Comparison of ENCODE assay signal across 1 cellular context in genomic region chr9:127163409-127163808, GRCh38.
TF ChIP-seq lines count a peak whose summit lies in the region.

No MANE protein-coding gene starts in this region.

TF ChIP-seq in SK-N-SH, 30 proteins besides CTCF, POLR2A, EP300 and RAD21 (continued from another document):
- TF ChIP-seq IRF3 (IDR thresholded peaks at IDR 0.05; ENCODE audit: low read depth, low read length) (no peak), FOSL2 (IDR thresholded peaks at IDR 0.05; ENCODE audit: borderline replicate concordance, low read depth) (peak; percentile 80), RXRA (IDR thresholded peaks at IDR 0.05; ENCODE audit: borderline replicate concordance, low read depth) (no peak; the same call in 1 of the 2 replicates), MEF2A (IDR thresholded peaks at IDR 0.05; ENCODE audit: borderline replicate concordance, low read depth) (peak; percentile 51; the same call in 1 of the 2 replicates), SIN3A (IDR thresholded peaks at IDR 0.05; ENCODE audit: borderline replicate concordance, low read depth, low read length) (no peak), GABPA (IDR thresholded peaks at IDR 0.05; ENCODE audit: low read depth) (no peak), JUND (IDR thresholded peaks at IDR 0.05) (peak; percentile 68), GATA2 (CRISPR knock-in tag; IDR thresholded peaks at IDR 0.05) (no peak), USF2 (IDR thresholded peaks at IDR 0.05; ENCODE audit: borderline replicate concordance, low read depth, low read length) (no peak), TEAD4 (IDR thresholded peaks at IDR 0.05; ENCODE audit: borderline replicate concordance, insufficient read depth) (no peak), TCF12 (IDR thresholded peaks at IDR 0.05) (peak; percentile 82), SMC3 (IDR thresholded peaks at IDR 0.05; ENCODE audit: low read depth, low read length) (no peak), TAF1 (IDR thresholded peaks at IDR 0.05; ENCODE audit: borderline replicate concordance, low read depth, low read length) (no peak), RCOR1 (IDR thresholded peaks at IDR 0.05; ENCODE audit: low read length) (no peak), CHD2 (IDR thresholded peaks at IDR 0.05; ENCODE audit: low read length, partially characterized antibody) (no peak), YY1 (IDR thresholded peaks at IDR 0.05; ENCODE audit: low read depth) (0 out of 2 replicates have a peak, but pooled peaks have one; percentile 33), MXI1 (IDR thresholded peaks at IDR 0.05; ENCODE audit: low read depth, low read length) (no peak), EZH2phosphoT487 (IDR thresholded peaks at IDR 0.05; ENCODE audit: borderline replicate concordance, low read depth) (no peak), NRF1 (IDR thresholded peaks at IDR 0.05; ENCODE audit: low read depth, low read length) (no peak), RFX5 (IDR thresholded peaks at IDR 0.05; ENCODE audit: low read length) (no peak), FOXJ3 (CRISPR knock-in tag; IDR thresholded peaks at IDR 0.05) (no peak), ELF1 (IDR thresholded peaks at IDR 0.05) (no peak)
- TF ChIP-seq, protein P1, sequence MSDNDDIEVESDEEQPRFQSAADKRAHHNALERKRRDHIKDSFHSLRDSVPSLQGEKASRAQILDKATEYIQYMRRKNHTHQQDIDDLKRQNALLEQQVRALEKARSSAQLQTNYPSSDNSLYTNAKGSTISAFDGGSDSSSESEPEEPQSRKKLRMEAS (IDR thresholded peaks at IDR 0.05; ENCODE audit: low read depth), result peak; percentile 62; the same call in 1 of the 2 replicates
- TF ChIP-seq, protein P2, sequence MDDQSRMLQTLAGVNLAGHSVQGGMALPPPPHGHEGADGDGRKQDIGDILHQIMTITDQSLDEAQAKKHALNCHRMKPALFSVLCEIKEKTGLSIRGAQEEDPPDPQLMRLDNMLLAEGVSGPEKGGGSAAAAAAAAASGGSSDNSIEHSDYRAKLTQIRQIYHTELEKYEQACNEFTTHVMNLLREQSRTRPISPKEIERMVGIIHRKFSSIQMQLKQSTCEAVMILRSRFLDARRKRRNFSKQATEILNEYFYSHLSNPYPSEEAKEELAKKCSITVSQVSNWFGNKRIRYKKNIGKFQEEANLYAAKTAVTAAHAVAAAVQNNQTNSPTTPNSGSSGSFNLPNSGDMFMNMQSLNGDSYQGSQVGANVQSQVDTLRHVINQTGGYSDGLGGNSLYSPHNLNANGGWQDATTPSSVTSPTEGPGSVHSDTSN (IDR thresholded peaks at IDR 0.05), result peak; percentile 52
- TF ChIP-seq, protein P3, sequence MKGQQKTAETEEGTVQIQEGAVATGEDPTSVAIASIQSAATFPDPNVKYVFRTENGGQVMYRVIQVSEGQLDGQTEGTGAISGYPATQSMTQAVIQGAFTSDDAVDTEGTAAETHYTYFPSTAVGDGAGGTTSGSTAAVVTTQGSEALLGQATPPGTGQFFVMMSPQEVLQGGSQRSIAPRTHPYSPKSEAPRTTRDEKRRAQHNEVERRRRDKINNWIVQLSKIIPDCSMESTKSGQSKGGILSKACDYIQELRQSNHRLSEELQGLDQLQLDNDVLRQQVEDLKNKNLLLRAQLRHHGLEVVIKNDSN (IDR thresholded peaks at IDR 0.05; ENCODE audit: borderline replicate concordance, low read depth), result no peak
- TF ChIP-seq, protein P4, sequence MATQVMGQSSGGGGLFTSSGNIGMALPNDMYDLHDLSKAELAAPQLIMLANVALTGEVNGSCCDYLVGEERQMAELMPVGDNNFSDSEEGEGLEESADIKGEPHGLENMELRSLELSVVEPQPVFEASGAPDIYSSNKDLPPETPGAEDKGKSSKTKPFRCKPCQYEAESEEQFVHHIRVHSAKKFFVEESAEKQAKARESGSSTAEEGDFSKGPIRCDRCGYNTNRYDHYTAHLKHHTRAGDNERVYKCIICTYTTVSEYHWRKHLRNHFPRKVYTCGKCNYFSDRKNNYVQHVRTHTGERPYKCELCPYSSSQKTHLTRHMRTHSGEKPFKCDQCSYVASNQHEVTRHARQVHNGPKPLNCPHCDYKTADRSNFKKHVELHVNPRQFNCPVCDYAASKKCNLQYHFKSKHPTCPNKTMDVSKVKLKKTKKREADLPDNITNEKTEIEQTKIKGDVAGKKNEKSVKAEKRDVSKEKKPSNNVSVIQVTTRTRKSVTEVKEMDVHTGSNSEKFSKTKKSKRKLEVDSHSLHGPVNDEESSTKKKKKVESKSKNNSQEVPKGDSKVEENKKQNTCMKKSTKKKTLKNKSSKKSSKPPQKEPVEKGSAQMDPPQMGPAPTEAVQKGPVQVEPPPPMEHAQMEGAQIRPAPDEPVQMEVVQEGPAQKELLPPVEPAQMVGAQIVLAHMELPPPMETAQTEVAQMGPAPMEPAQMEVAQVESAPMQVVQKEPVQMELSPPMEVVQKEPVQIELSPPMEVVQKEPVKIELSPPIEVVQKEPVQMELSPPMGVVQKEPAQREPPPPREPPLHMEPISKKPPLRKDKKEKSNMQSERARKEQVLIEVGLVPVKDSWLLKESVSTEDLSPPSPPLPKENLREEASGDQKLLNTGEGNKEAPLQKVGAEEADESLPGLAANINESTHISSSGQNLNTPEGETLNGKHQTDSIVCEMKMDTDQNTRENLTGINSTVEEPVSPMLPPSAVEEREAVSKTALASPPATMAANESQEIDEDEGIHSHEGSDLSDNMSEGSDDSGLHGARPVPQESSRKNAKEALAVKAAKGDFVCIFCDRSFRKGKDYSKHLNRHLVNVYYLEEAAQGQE (IDR thresholded peaks at IDR 0.05; ENCODE audit: low read depth, low read length), result no peak
